Comparison of ENCODE assay signal across 8 cellular contexts in genomic region chr19:18279516-18280246, GRCh38. TPM values are rescaled to one million over a fixed set of nuclear protein-coding genes. Genes with fewer than 3 reads are reported as not detected.
DNase-seq lines count a peak whose midpoint lies in the region; ATAC-seq and TF ChIP-seq lines count a peak whose summit lies in the region.

No MANE protein-coding gene starts in this region.

- peaks cover 44% of the 10 kb centered on the region for H3K36me3 ChIP-seq in DOHH2 (ENCODE audit: control insufficient read depth, low read length)

- no peaks in the 10 kb centered on the region for H3K9me3 Mint-ChIP-seq in chondrocyte (ENCODE audit: low read depth)

- H3K4me1 ChIP-seq in DOHH2 (ENCODE audit: control insufficient read depth, low read length), result peaks cover 30% of the 10 kb centered on the region

- H3K4me1 Mint-ChIP-seq in chondrocyte (ENCODE audit: low read depth), result peaks cover 47% of the 10 kb centered on the region

- peak overlapping the region; percentile 98 for H3K27ac ChIP-seq in DOHH2 (ENCODE audit: low read depth, low read length)

- no peaks in the 10 kb centered on the region for H3K27me3 Mint-ChIP-seq in chondrocyte (ENCODE audit: low read depth)

- peaks cover 8% of the 10 kb centered on the region for H3F3A ChIP-seq in DOHH2 (ENCODE audit: control insufficient read depth, insufficient read depth)

- peak overlapping the region; percentile 93 for H3K4me3 ChIP-seq in DOHH2 (ENCODE audit: low read length)

- H3K4me2 ChIP-seq in DOHH2 (ENCODE audit: low read length), result peak overlapping the region; percentile 65

- no peaks in the 10 kb centered on the region for H3K9me2 ChIP-seq in DOHH2 (replicated peaks; ENCODE audit: control insufficient read depth, low read length)

- DNase-seq in NCI-H460 (ENCODE audit: extremely low read depth, low read depth), result peak; percentile 91
- DNase-seq in activated CD4-positive, alpha-beta T cell treated with anti-CD3 and anti-CD28 coated beads for 1 hour, result peak; percentile 87
- no peak for DNase-seq in chondrocyte (ENCODE audit: low spot score)
- peak; percentile 78 for DNase-seq in kidney glomerular epithelial cell (lab: John Stamatoyannopoulos, UW)
- peak; percentile 83 to 84 for DNase-seq in stimulated activated CD4-positive, alpha-beta T cell treated with anti-CD3 and anti-CD28 coated beads, Interleukin-15, amount 100 ng/mL, for 1 hour (ENCODE audit: low read depth in 1 of 2, low spot score in 1 of 2)

- TF ChIP-seq CTCF in DOHH2 (IDR thresholded peaks at IDR 0.05; ENCODE audit: low read depth, low read length, poor library complexity, severe bottlenecking), result peak; percentile 99
- TF ChIP-seq CTCF in chondrocyte (IDR thresholded peaks at IDR 0.05), result peak; percentile 89

- H3K79me2 ChIP-seq in DOHH2 (ENCODE audit: control insufficient read depth, low read length), result peaks cover 58% of the 10 kb centered on the region

- peaks cover 15% of the 10 kb centered on the region for H3K36me3 Mint-ChIP-seq in chondrocyte (ENCODE audit: low read depth)

- no peaks in the 10 kb centered on the region for H3K27me3 ChIP-seq in DOHH2 (ENCODE audit: control insufficient read depth, low read length)

- H3K4me3 Mint-ChIP-seq in chondrocyte (ENCODE audit: unreplicated experiment), result peak overlapping the region; percentile 91

- H3K9me3 ChIP-seq in DOHH2 (ENCODE audit: control insufficient read depth, insufficient read depth, low read length), result no peaks in the 10 kb centered on the region

- H4K20me1 ChIP-seq in DOHH2 (ENCODE audit: control insufficient read depth, insufficient read depth, low read depth, low read length), result peaks cover 22% of the 10 kb centered on the region

- H3K27ac Mint-ChIP-seq in chondrocyte (ENCODE audit: unreplicated experiment), result peak overlapping the region; percentile 97

- ATAC-seq in HG03135 (IDR thresholded peaks at IDR 0.05; ENCODE audit: unreplicated experiment) (peak; percentile 12), HG02884 (IDR thresholded peaks at IDR 0.05; ENCODE audit: unreplicated experiment) (no peak)

RNA-seq across cellular contexts. Expression of gene JUND, which starts 1.7 kb away (rescaled TPM):
- total RNA-seq in NCI-H460 (2014; rRNA removed; shearing (Covaris generic)), result 37.7 and 56.6 TPM in 2 replicates
- 36.4 and 65.2 TPM in 2 replicates for polyA plus RNA-seq in NCI-H460 (2014; cell fraction: nucleus; rRNA removed)
- 129 to 181 TPM (median 176 TPM) in 3 replicates for total RNA-seq in chondrocyte

RNA-seq across cellular contexts. Expression of gene IQCN, which starts 5.4 kb away (rescaled TPM):
- 0.20 and 0.32 TPM in 2 replicates for total RNA-seq in NCI-H460 (2014; rRNA removed; shearing (Covaris generic))
- 0.16 and 0.32 TPM in 2 replicates for polyA plus RNA-seq in NCI-H460 (2014; cell fraction: nucleus; rRNA removed)
- total RNA-seq in chondrocyte, result 1.6 to 4.0 TPM (median 2.4 TPM) in 3 replicates

RNA-seq across cellular contexts. Expression of gene LSM4, which starts 43.2 kb away (rescaled TPM):
- 207 and 261 TPM in 2 replicates for total RNA-seq in NCI-H460 (2014; rRNA removed; shearing (Covaris generic))
- 332 and 335 TPM in 2 replicates for polyA plus RNA-seq in NCI-H460 (2014; cell fraction: nucleus; rRNA removed)
- 68.1 to 84.8 TPM (median 73.0 TPM) in 3 replicates for total RNA-seq in chondrocyte

RNA-seq across cellular contexts. Expression of gene PDE4C, which starts 53.4 kb away (rescaled TPM):
- 0.10 and 0.20 TPM in 2 replicates for total RNA-seq in NCI-H460 (2014; rRNA removed; shearing (Covaris generic))
- polyA plus RNA-seq in NCI-H460 (2014; cell fraction: nucleus; rRNA removed), result 0.38 TPM in 1 of 2 replicates, not detected in the other
- 2.9 to 3.4 TPM in 2 of 3 replicates, not detected in the other for total RNA-seq in chondrocyte
